In the genomic region with DNA sequence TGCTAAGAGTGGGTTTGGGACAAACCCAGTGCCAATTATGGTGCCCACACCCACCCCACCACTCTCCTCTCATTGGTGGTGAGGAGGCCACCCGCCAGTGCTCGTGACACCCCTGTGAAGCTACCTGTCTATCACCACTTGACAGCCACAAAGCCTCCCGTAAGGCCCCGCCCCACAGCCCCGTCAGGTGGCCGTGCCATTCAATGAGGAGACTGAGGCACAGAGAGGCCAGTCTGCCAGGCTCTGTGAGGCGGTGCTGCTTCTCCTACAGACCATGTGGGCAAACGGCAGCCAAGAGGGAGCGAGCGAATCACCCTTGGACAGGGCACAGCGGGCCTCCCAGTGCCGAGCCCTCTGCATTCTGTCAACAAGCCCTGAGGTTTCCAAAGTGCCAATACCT, we compare ENCODE assay signal across 11 cellular contexts. TPM values are rescaled to one million over a fixed set of nuclear protein-coding genes. Genes with fewer than 3 reads are reported as not detected.
A peak's percentile ranks its signal among the peaks of the same experiment; 100 is the strongest.
DNase-seq lines count a peak whose midpoint lies in the region; ATAC-seq and TF ChIP-seq lines count a peak whose summit lies in the region.
"Had no signal": no experiment of that assay in that cellular context is flagged by ENCODE, and none has a peak within 500 bp of the region (broad histone marks: within the 10 kb centered on the region; RNA-seq: fewer than 3 reads in every experiment).

No MANE protein-coding gene starts in this region.

- H4K91ac ChIP-seq in trophoblast cell (ENCODE audit: low read depth, low read length) = peak overlapping the region; percentile 89

- peak overlapping the region; percentile 45 for H2BK12ac ChIP-seq in trophoblast cell (ENCODE audit: low read length)

- peak overlapping the region; percentile 77; the same call in 1 of the 2 replicates for H3K9ac ChIP-seq in KMS-11
- H3K9ac ChIP-seq in trophoblast cell (ENCODE audit: low read length) = no peak overlapping the region

- no peaks in the 10 kb centered on the region for H4K20me1 ChIP-seq in KMS-11 (ENCODE audit: insufficient read depth)

- peak overlapping the region; percentile 64 for H4K8ac ChIP-seq in trophoblast cell (ENCODE audit: low read depth, low read length)

- H3K9me3 ChIP-seq in esophagus squamous epithelium (no peaks in the 10 kb centered on the region), trophoblast cell (ENCODE audit: insufficient read depth, low read depth, low read length) (peaks cover 3% of the 10 kb centered on the region)

- WGBS in esophagus squamous epithelium, 2 donors = 60% methylated on average over 1 to 5 of the region's 12 CpGs
- WGBS in trophoblast cell (ENCODE audit: extremely low coverage, insufficient coverage, insufficient read length) = no CpG with 5 or more reads among the region's 12 CpGs

- H3K27ac ChIP-seq in KMS-11 (peak overlapping the region; percentile 94; the same call in 1 of the 2 replicates), esophagus squamous epithelium (peak overlapping the region in 3 of 4 donors; percentile 17 to 34 (median 23)), trophoblast cell (ENCODE audit: low read depth, low read length) (peak overlapping the region; percentile 2)

- H3K36me3 ChIP-seq in KMS-11 (ENCODE audit: insufficient read depth) = no peaks in the 10 kb centered on the region
- no peaks in the 10 kb centered on the region for H3K36me3 ChIP-seq in esophagus squamous epithelium
- H3K36me3 ChIP-seq in trophoblast cell (ENCODE audit: control insufficient read depth in 1 of 2, insufficient read depth in 2 of 2, low read length in 2 of 2) = no peaks in the 10 kb centered on the region

- peak overlapping the region; percentile 66 for H3K18ac ChIP-seq in trophoblast cell (ENCODE audit: low read length)

- peak overlapping the region; percentile 3 for H2BK5ac ChIP-seq in trophoblast cell (ENCODE audit: low read depth, low read length, poor library complexity)

- peak overlapping the region; percentile 13 for H3K14ac ChIP-seq in trophoblast cell (ENCODE audit: low read length)

- no peak for TF ChIP-seq CTCF in KMS-11 (conservative IDR thresholded peaks at IDR 0.05; ENCODE audit: low read depth, low read length)
- no peak for TF ChIP-seq CTCF in esophagus squamous epithelium (IDR thresholded peaks at IDR 0.05)

- no peak overlapping the region for H3K23ac ChIP-seq in trophoblast cell (ENCODE audit: low read length)

- intact Hi-C loops in esophagus squamous epithelium (cut with DNase I) = no loop called here

- H3K4me1 ChIP-seq in KMS-11 (ENCODE audit: low read depth, poor library complexity, severe bottlenecking) = peaks cover 30% of the 10 kb centered on the region
- peaks cover 44 to 76% (median 53%) of the 10 kb centered on the region in 3 donors for H3K4me1 ChIP-seq in esophagus squamous epithelium
- H3K4me1 ChIP-seq in trophoblast cell (ENCODE audit: control insufficient read depth in 1 of 2, insufficient read depth in 2 of 2, low read length in 2 of 2) = peaks cover 36 to 37% of the 10 kb centered on the region in 2 experiments

- H4K12ac ChIP-seq in trophoblast cell (ENCODE audit: low read depth, low read length) = peak overlapping the region; percentile 12

- TF ChIP-seq POLR2A in esophagus squamous epithelium (IDR thresholded peaks at IDR 0.05) = no peak

- ATAC-seq in GM21723 (IDR thresholded peaks at IDR 0.05; ENCODE audit: unreplicated experiment) = no peak

- in situ Hi-C loops in ACHN (cut with HindIII; ENCODE audit: low pct_ligation_motif_present, low pct_unique_long_range_greater_than_20kb, low sequenced_read_pairs) = no loop called here

- H3K4me2 ChIP-seq in KMS-11 (peak overlapping the region; percentile 96), trophoblast cell (ENCODE audit: low read length) (peak overlapping the region; percentile 34)

- H3K79me2 ChIP-seq in KMS-11 (ENCODE audit: insufficient read depth, low read depth) (peaks cover 34% of the 10 kb centered on the region; the same call in 1 of the 2 replicates), trophoblast cell (ENCODE audit: control insufficient read depth, insufficient read depth, low read length, poor library complexity) (no peaks in the 10 kb centered on the region)

- peak overlapping the region; percentile 39 for H2BK120ac ChIP-seq in trophoblast cell (ENCODE audit: insufficient read depth, low read length, poor library complexity)

- peak; percentile 5 for DNase-seq in DMS 273 treated with DMSO at 0.1 percent for 48 hours (lab: John Stamatoyannopoulos, UW)
- DNase-seq in esophagus squamous epithelium (lab: John Stamatoyannopoulos, UW) = no peak
- DNase-seq in trophoblast cell = no peak
- DNase-seq in globus pallidus (ENCODE audit: low spot score) = no peak
- DNase-seq in ACHN = no peak
- no peak for DNase-seq in NCI-H1694 treated with DMSO at 0.1 percent for 48 hours (lab: John Stamatoyannopoulos, UW)
- DNase-seq: activated T-cell treated with anti-CD3 and anti-CD28 coated beads for 4 hours; CD4-positive, CD25-positive, alpha-beta regulatory T cell; stimulated activated CD4-positive, alpha-beta T cell treated with anti-CD3 and anti-CD28 coated beads, Interleukin-12 subunit alpha, Interleukin-12 subunit beta, amount 100 ng/mL, for 4 hours had no signal

- H3K27me3 ChIP-seq in KMS-11 (ENCODE audit: insufficient read depth, low read depth) (no peaks in the 10 kb centered on the region), esophagus squamous epithelium (peaks cover 0 to 41% (median 0%) of the 10 kb centered on the region in 4 donors), trophoblast cell (ENCODE audit: insufficient read depth, low read length) (no peaks in the 10 kb centered on the region)

- H2AFZ ChIP-seq in KMS-11 (ENCODE audit: low read depth) (peak overlapping the region; percentile 30; the same call in 1 of the 2 replicates), trophoblast cell (ENCODE audit: insufficient read depth, low read length, poor library complexity) (peak overlapping the region; percentile 69)

- H3K4ac ChIP-seq in trophoblast cell (ENCODE audit: low read depth, low read length) = peak overlapping the region; percentile 77

- peak overlapping the region; percentile 87 for H2AK5ac ChIP-seq in trophoblast cell (ENCODE audit: low read length)

- H3K4me3 ChIP-seq in KMS-11 (IDR thresholded peaks at IDR 0.05; ENCODE audit: insufficient read depth, low read depth, low read length) (no peak overlapping the region), esophagus squamous epithelium (no peak overlapping the region), trophoblast cell (ENCODE audit: low read depth, low read length) (no peak overlapping the region)

- peaks cover 29% of the 10 kb centered on the region for H3K79me1 ChIP-seq in trophoblast cell (ENCODE audit: low read length)

RNA-seq across cellular contexts. Expression of gene IQSEC1, which starts 53.5 kb away (rescaled TPM):
- total RNA-seq in esophagus squamous epithelium = 10 to 100 TPM in 2 of 4 donors, 1 to 10 TPM in 2; 7.3 to 27.1 (median 10.7) TPM
- polyA plus RNA-seq in trophoblast cell (2013) = 28.1 and 28.5 TPM in 2 replicates

Comparison
In these comparisons a context has a peak if more than half of its experiments do, and no peak if none do; other contexts are left out.
1. H3K27ac ChIP-seq: peak in every context shown above with its lines; median percentile 94 in KMS-11; 23 in esophagus squamous epithelium; 2 in trophoblast cell.